Comparison of ENCODE assay signal across 2 cellular contexts in genomic region chr14:53209370-53209769, GRCh38.
TF ChIP-seq lines count a peak whose summit lies in the region.

No MANE protein-coding gene starts in this region.

TF ChIP-seq in endothelial cell of umbilical vein, 7 proteins besides CTCF, POLR2A, EP300 and RAD21 (continued from another document):
- TF ChIP-seq FOS (IDR thresholded peaks at IDR 0.05; ENCODE audit: borderline replicate concordance, insufficient read depth, low read length) = no peak
- no peak for TF ChIP-seq MAX (IDR thresholded peaks at IDR 0.05; ENCODE audit: insufficient read depth, insufficient read length)
- no peak for TF ChIP-seq GATA2 (IDR thresholded peaks at IDR 0.05; ENCODE audit: insufficient read depth, insufficient read length, low read depth, low read length)

TF ChIP-seq in HepG2, 621 proteins besides CTCF, POLR2A, EP300 and RAD21:
- no peak for TF ChIP-seq ETS1 (CRISPR knock-in tag; IDR thresholded peaks at IDR 0.05)
- TF ChIP-seq CEBPB (IDR thresholded peaks at IDR 0.05; ENCODE audit: borderline replicate concordance, low read depth, low read length) = peak; percentile 16; the same call in 1 of the 2 replicates
